Comparison of ENCODE assay signal across 24 cellular contexts in genomic region chr3:14805946-14806537, GRCh38. TPM values are rescaled to one million over a fixed set of nuclear protein-coding genes. Genes with fewer than 3 reads are reported as not detected.
"Had no signal": no experiment of that assay in that cellular context is flagged by ENCODE, and none has a peak within 500 bp of the region (broad histone marks: within the 10 kb centered on the region; RNA-seq: fewer than 3 reads in every experiment).

No MANE protein-coding gene starts in this region.

- FAIRE-seq: frontal cortex, keratinocyte had no signal

- H3K4me1 ChIP-seq: colonic mucosa, testis, uterus had no signal

- H3K27me3 ChIP-seq: ovary, testis, uterus had no signal

- H3K36me3 ChIP-seq: colonic mucosa, ovary, stomach, tibial artery, uterus had no signal

- H3K27ac Mint-ChIP-seq: memory B cell; natural killer cell; stimulated activated effector memory CD8-positive, alpha-beta T cell treated with anti-CD3 and anti-CD28 coated beads, Interleukin-12 subunit alpha, Interleukin-12 subunit beta, amount 100 ng/mL, for 72 hours; type B pancreatic cell had no signal

- H3K9me3 ChIP-seq: colonic mucosa, ovary, stomach, testis, tibial artery, uterus had no signal

- H3K4me3 ChIP-seq: colonic mucosa, lung, ovary, smooth muscle cell, stomach, testis, tibial artery, uterus had no signal

- H3K36me3 Mint-ChIP-seq: memory B cell; natural killer cell; stimulated activated effector memory CD8-positive, alpha-beta T cell treated with anti-CD3 and anti-CD28 coated beads, Interleukin-12 subunit alpha, Interleukin-12 subunit beta, amount 100 ng/mL, for 72 hours; type B pancreatic cell had no signal

- H3K9me3 Mint-ChIP-seq: dendritic cell treated with granulocyte-macrophage colony-stimulating factor and Interleukin-4, amounts not matched to agents 40 ng/mL and 50 ng/mL, for 4 days; memory B cell; natural killer cell; stimulated activated effector memory CD8-positive, alpha-beta T cell treated with anti-CD3 and anti-CD28 coated beads, Interleukin-12 subunit alpha, Interleukin-12 subunit beta, amount 100 ng/mL, for 72 hours; type B pancreatic cell had no signal

- H3K4me2 ChIP-seq: smooth muscle cell had no signal

- H3K27ac ChIP-seq: colonic mucosa, ovary, stomach, testis, tibial artery, uterus had no signal

- DNase-seq: cerebellar nuclear complex; colonic mucosa; effector CD8-positive, alpha-beta T cell; head of caudate nucleus; natural killer cell; occipital lobe; ovary; stimulated activated CD4-positive, alpha-beta T cell treated with anti-CD3 and anti-CD28 coated beads, Interleukin-4, amount 100 ng/mL, for 24 hours; stimulated activated naive CD4-positive, alpha-beta T cell treated with Interleukin-2 at 50 U/mL for 16 hours; stomach; substantia nigra; testis; uterus had no signal

- ATAC-seq: natural killer cell, sciatic nerve had no signal

- H3K4me3 Mint-ChIP-seq: memory B cell; natural killer cell; stimulated activated effector memory CD8-positive, alpha-beta T cell treated with anti-CD3 and anti-CD28 coated beads, Interleukin-12 subunit alpha, Interleukin-12 subunit beta, amount 100 ng/mL, for 72 hours; type B pancreatic cell had no signal

RNA-seq across cellular contexts. Expression of gene FGD5, which starts 12.7 kb away (rescaled TPM):
- total RNA-seq: natural killer cell had no signal
- polyA plus RNA-seq: keratinocyte, neural cell had no signal
